Comparison of ENCODE assay signal across 17 cellular contexts in the genomic region with DNA sequence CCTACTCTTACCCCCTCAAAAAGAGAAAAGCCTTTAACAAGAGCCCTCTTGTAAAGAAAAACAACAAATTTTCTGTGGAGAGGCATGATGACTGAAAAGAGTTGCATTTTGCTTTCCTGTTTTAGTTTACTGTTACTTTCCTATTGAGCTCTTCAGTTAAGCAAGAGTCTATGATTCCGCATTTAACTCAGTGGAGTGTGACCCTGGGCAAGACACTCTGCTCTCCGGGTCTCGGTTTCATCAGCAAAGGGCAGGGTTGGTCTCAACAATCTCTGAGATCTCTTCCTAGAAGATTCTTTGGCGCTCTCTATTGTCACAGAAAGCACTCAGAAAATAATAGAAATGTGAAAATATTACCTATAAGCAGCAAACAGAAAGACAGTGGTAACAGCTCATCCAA.
DNase-seq lines count a peak whose midpoint lies in the region; ATAC-seq, FAIRE-seq and TF ChIP-seq lines count a peak whose summit lies in the region.
"Had no signal": no experiment of that assay in that cellular context is flagged by ENCODE, and none has a peak within 500 bp of the region (broad histone marks: within the 10 kb centered on the region; RNA-seq: fewer than 3 reads in every experiment).

No MANE protein-coding gene starts in this region.

- FAIRE-seq in GM12878 (lab: Jason Lieb, UNC) = no peak
- FAIRE-seq: A204.1, GM12891, H1 had no signal

- no peak overlapping the region for H3K9ac ChIP-seq in GM12878 (ENCODE audit: control insufficient read depth, insufficient read depth, low read length)

- H3K27me3 ChIP-seq in left ventricle myocardium inferior (ENCODE audit: low read depth) = no peaks in the 10 kb centered on the region
- no peaks in the 10 kb centered on the region for H3K27me3 ChIP-seq in GM12878 (replicated peaks in 1 of 2; ENCODE audit: control insufficient read depth in 2 of 2, insufficient read depth in 2 of 2, low read length in 1 of 2)

- TF ChIP-seq EP300 in GM12878 (IDR thresholded peaks at IDR 0.05; ENCODE audit: borderline replicate concordance in 1 of 2, control insufficient read depth in 1 of 2, low read depth in 2 of 2, low read length in 2 of 2) = no peak

- H2AFZ ChIP-seq in GM12878 (ENCODE audit: control insufficient read depth, low read depth, low read length) = no peak overlapping the region

- no peaks in the 10 kb centered on the region for H3K27me3 Mint-ChIP-seq in natural killer cell treated with Interleukin-12 subunit alpha and Interleukin-12 subunit beta and Interleukin-15 and Interleukin-18, amount 100 ng/mL, for 72 hours
- H3K27me3 Mint-ChIP-seq: CD4-positive, CD25-positive, alpha-beta regulatory T cell had no signal

- no peak for TF ChIP-seq POLR2A in GM12878 (IDR thresholded peaks at IDR 0.05; ENCODE audit: low read depth, low read length)

- H3K9me3 ChIP-seq in left ventricle myocardium inferior (replicated peaks) (no peaks in the 10 kb centered on the region), GM12878 (replicated peaks; ENCODE audit: control insufficient read depth, insufficient read depth, low read length) (no peaks in the 10 kb centered on the region)

- peaks cover 4% of the 10 kb centered on the region for H3K9me3 Mint-ChIP-seq in natural killer cell treated with Interleukin-12 subunit alpha and Interleukin-12 subunit beta and Interleukin-15 and Interleukin-18, amount 100 ng/mL, for 72 hours

- H3K4me1 ChIP-seq in left ventricle myocardium inferior (peaks cover 78% of the 10 kb centered on the region), GM12878 (ENCODE audit: control insufficient read depth, insufficient read depth, low read length) (peaks cover 36% of the 10 kb centered on the region), urinary bladder (ENCODE audit: insufficient read depth) (no peaks in the 10 kb centered on the region)

- intact Hi-C loops in left ventricle myocardium inferior (cut with micrococcal nuclease) (no loop called here), Right ventricle myocardium superior (cut with DNase I) (loop anchor here (5.0 to 10.0 kb wide), 2 partner anchors 175 to 217 kb away; partner anchors contain the start of gene TGFBR3), GM12878 (cut with micrococcal nuclease; ENCODE audit: unreplicated experiment) (loop anchor here (5.0 kb wide), 1 partner anchor 208 kb away; the partner anchor contains the start of gene CDC7)

- RAD21 ChIA-PET in GM12878 (lab: Charles Lee; ENCODE audit: unreplicated experiment) = no interaction called here

- H3K79me2 ChIP-seq in GM12878 (ENCODE audit: control insufficient read depth, insufficient read depth, low read length) = no peaks in the 10 kb centered on the region

- no peak for TF ChIP-seq CTCF in left ventricle myocardium inferior (IDR thresholded peaks at IDR 0.05; ENCODE audit: borderline replicate concordance)
- TF ChIP-seq CTCF in GM12878 (IDR thresholded peaks at IDR 0.05 in 2 of 3, conservative IDR thresholded peaks at IDR 0.05 in 1 of 3; ENCODE audit: control insufficient read depth in 2 of 3, extremely low read depth in 1 of 3, insufficient read depth in 1 of 3, low read depth in 3 of 3, low read length in 3 of 3) = no peak

- no peak overlapping the region for H3K4me2 ChIP-seq in GM12878 (ENCODE audit: control insufficient read depth, insufficient read depth)

- H3K36me3 Mint-ChIP-seq in natural killer cell treated with Interleukin-12 subunit alpha and Interleukin-12 subunit beta and Interleukin-15 and Interleukin-18, amount 100 ng/mL, for 72 hours = peaks cover 65% of the 10 kb centered on the region

- H3K4me3 ChIP-seq in left ventricle myocardium inferior (no peak overlapping the region), GM12878 (no peak overlapping the region), urinary bladder (ENCODE audit: low read depth, low read length) (no peak overlapping the region)

- WGBS in GM12878 (ENCODE audit: insufficient coverage, insufficient replicate concordance, low lambda C conversion rate, missing lambda C conversion rate) = 26% methylated on average over 4 of the region's 4 CpGs
- 67% methylated on average over 4 of the region's 4 CpGs for WGBS in urinary bladder

- CTCF ChIA-PET in GM12878 (lab: Yijun Ruan, JAX) = interaction anchor here (0.8 to 3.0 kb wide), 2 partner anchors 14 to 207 kb away, joined by 3 to 10 read pairs; no protein-coding TSS in a partner anchor

- H3K4me1 Mint-ChIP-seq in natural killer cell treated with Interleukin-12 subunit alpha and Interleukin-12 subunit beta and Interleukin-15 and Interleukin-18, amount 100 ng/mL, for 72 hours (ENCODE audit: low read depth in 2 of 2) = peaks cover 71 to 82% of the 10 kb centered on the region in 2 donors

- in situ Hi-C loops in GM12878 (cut with MboI) = no loop called here

- ATAC-seq in Right ventricle myocardium superior (ENCODE audit: poor library complexity) (no peak), GM12878 (no peak), HG02973 (IDR thresholded peaks at IDR 0.05; ENCODE audit: unreplicated experiment) (no peak)
- peak in 1 of 2 donors; percentile 28 for ATAC-seq in natural killer cell treated with Interleukin-12 subunit alpha and Interleukin-12 subunit beta and Interleukin-15 and Interleukin-18, amount 100 ng/mL, for 72 hours

- no peaks in the 10 kb centered on the region for H4K20me1 ChIP-seq in GM12878 (ENCODE audit: control insufficient read depth, insufficient read depth)

- no TSS peak for BruUV-seq in GM12878 (replicated peaks; lab: Mats Ljungman, UMichigan)

- H3K4me3 Mint-ChIP-seq in natural killer cell treated with Interleukin-12 subunit alpha and Interleukin-12 subunit beta and Interleukin-15 and Interleukin-18, amount 100 ng/mL, for 72 hours = peak overlapping the region; percentile 85
- H3K4me3 Mint-ChIP-seq: CD4-positive, CD25-positive, alpha-beta regulatory T cell had no signal

- peaks cover 55% of the 10 kb centered on the region for H3K36me3 ChIP-seq in left ventricle myocardium inferior
- no peaks in the 10 kb centered on the region for H3K36me3 ChIP-seq in GM12878 (ENCODE audit: control insufficient read depth in 2 of 2, insufficient read depth in 2 of 2, low read length in 1 of 2)
- peaks cover 6% of the 10 kb centered on the region for H3K36me3 ChIP-seq in urinary bladder (ENCODE audit: insufficient read depth)

- DNase-seq in left ventricle myocardium inferior (no peak), Right ventricle myocardium superior (no peak), GM12878 (ENCODE audit: low read depth, low spot score) (no peak), NCI-H2227 treated with DMSO at 0.1 percent for 48 hours (lab: John Stamatoyannopoulos, UW) (no peak), mucosa of gallbladder (ENCODE audit: low spot score) (no peak)
- no peak for DNase-seq in natural killer cell treated with Interleukin-12 subunit alpha and Interleukin-12 subunit beta and Interleukin-15 and Interleukin-18, amount 100 ng/mL, for 72 hours (ENCODE audit: low spot score)
- DNase-seq: Calu3; CD4-positive, CD25-positive, alpha-beta regulatory T cell; KG1; NCI-H1092 treated with DMSO at 0.1 percent for 48 hours; NCI-H1694 treated with DMSO at 0.1 percent for 48 hours; NCI-H446 treated with DMSO at 0.1 percent for 48 hours had no signal

- peak overlapping the region; percentile 100 for H3K27ac Mint-ChIP-seq in natural killer cell treated with Interleukin-12 subunit alpha and Interleukin-12 subunit beta and Interleukin-15 and Interleukin-18, amount 100 ng/mL, for 72 hours

- H3K27ac ChIP-seq in left ventricle myocardium inferior (replicated peaks) (peak overlapping the region; percentile 83), GM12878 (ENCODE audit: control insufficient read depth, insufficient read depth) (no peak overlapping the region), urinary bladder (ENCODE audit: low read depth) (peak overlapping the region; percentile 69)

- no peak for TF ChIP-seq RAD21 in GM12878 (IDR thresholded peaks at IDR 0.05; ENCODE audit: insufficient read depth, low read depth, low read length)

- SMC1A ChIA-PET in GM12878 (lab: Charles Lee; ENCODE audit: uncharacterized antibody, unreplicated experiment) = interaction anchor here (0.8 to 1.1 kb wide), 3 partner anchors 13 to 205 kb away, joined by 3 read pairs; no protein-coding TSS in a partner anchor

- POLR2A ChIA-PET in GM12878 (lab: Charles Lee) = no interaction called here

TF ChIP-seq in GM12878, 131 proteins besides CTCF, POLR2A, EP300 and RAD21:
- TF ChIP-seq STAT1 (conservative IDR thresholded peaks at IDR 0.05) (no peak), CEBPB (IDR thresholded peaks at IDR 0.05; ENCODE audit: borderline replicate concordance in 1 of 2, low read depth in 2 of 2, low read length in 2 of 2) (no peak), PAX5 (IDR thresholded peaks at IDR 0.05; ENCODE audit: borderline replicate concordance, low read depth, low read length) (peak; percentile 36; the same call in 1 of the 2 replicates), POLR2AphosphoS2 (IDR thresholded peaks at IDR 0.05; ENCODE audit: low read depth, low read length) (no peak), EED (IDR thresholded peaks at IDR 0.05; ENCODE audit: low read depth) (no peak)
- TF ChIP-seq, protein P1, sequence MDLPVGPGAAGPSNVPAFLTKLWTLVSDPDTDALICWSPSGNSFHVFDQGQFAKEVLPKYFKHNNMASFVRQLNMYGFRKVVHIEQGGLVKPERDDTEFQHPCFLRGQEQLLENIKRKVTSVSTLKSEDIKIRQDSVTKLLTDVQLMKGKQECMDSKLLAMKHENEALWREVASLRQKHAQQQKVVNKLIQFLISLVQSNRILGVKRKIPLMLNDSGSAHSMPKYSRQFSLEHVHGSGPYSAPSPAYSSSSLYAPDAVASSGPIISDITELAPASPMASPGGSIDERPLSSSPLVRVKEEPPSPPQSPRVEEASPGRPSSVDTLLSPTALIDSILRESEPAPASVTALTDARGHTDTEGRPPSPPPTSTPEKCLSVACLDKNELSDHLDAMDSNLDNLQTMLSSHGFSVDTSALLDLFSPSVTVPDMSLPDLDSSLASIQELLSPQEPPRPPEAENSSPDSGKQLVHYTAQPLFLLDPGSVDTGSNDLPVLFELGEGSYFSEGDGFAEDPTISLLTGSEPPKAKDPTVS (IDR thresholded peaks at IDR 0.05; ENCODE audit: low read depth, low read length) = no peak
